1 cellular context compared by ENCODE assay signal in genomic region chr9:4933177-4933576, GRCh38.
TF ChIP-seq lines count a peak whose summit lies in the region.

No MANE protein-coding gene starts in this region.

TF ChIP-seq in IMR-90, 13 proteins besides CTCF, POLR2A, EP300 and RAD21 (continued from another document):
- TF ChIP-seq NFE2L2 (IDR thresholded peaks at IDR 0.05; ENCODE audit: low read depth, low read length) (no peak), RCOR1 (IDR thresholded peaks at IDR 0.05; ENCODE audit: insufficient replicate concordance, low read length) (no peak), CHD1 (IDR thresholded peaks at IDR 0.05; ENCODE audit: low read depth, low read length) (no peak), MXI1 (IDR thresholded peaks at IDR 0.05; ENCODE audit: borderline replicate concordance, low read depth, low read length) (no peak), CEBPB (IDR thresholded peaks at IDR 0.05; ENCODE audit: low read depth, low read length) (no peak), FOS (IDR thresholded peaks at IDR 0.05; ENCODE audit: low read depth, low read length) (no peak), USF2 (IDR thresholded peaks at IDR 0.05; ENCODE audit: low read depth, low read length) (no peak)
